Comparison of ENCODE assay signal across 14 cellular contexts in genomic region chr12:57227315-57228115, GRCh38. TPM values are rescaled to one million over a fixed set of nuclear protein-coding genes. Genes with fewer than 3 reads are reported as not detected.
DNase-seq lines count a peak whose midpoint lies in the region; ATAC-seq and TF ChIP-seq lines count a peak whose summit lies in the region.
"Had no signal": no experiment of that assay in that cellular context is flagged by ENCODE, and none has a peak within 500 bp of the region (broad histone marks: within the 10 kb centered on the region; RNA-seq: fewer than 3 reads in every experiment).

No MANE protein-coding gene starts in this region.

- TF ChIP-seq CTCF in 22Rv1 (IDR thresholded peaks at IDR 0.05) = no peak

- H3K4me1 ChIP-seq in ES-I3 (ENCODE audit: insufficient read depth, low read length) = peaks cover 20% of the 10 kb centered on the region; the same call in 1 of the 2 replicates
- H3K4me1 ChIP-seq in iPS-15b (ENCODE audit: control insufficient read depth, insufficient read depth, low read length) = peaks cover 15% of the 10 kb centered on the region

- H3K9me3 ChIP-seq in ES-I3 (ENCODE audit: control insufficient read depth, insufficient read depth, low read length) = no peaks in the 10 kb centered on the region
- H3K9me3 ChIP-seq in T-helper 17 cell (ENCODE audit: control insufficient read depth, low read length, poor library complexity, severe bottlenecking) = no peaks in the 10 kb centered on the region
- H3K9me3 ChIP-seq in iPS-15b (ENCODE audit: control insufficient read depth, insufficient read depth, low read length) = no peaks in the 10 kb centered on the region
- H3K9me3 ChIP-seq: Caco-2 had no signal

- peak overlapping the region; percentile 57 for H3K4me3 ChIP-seq in iPS-15b (ENCODE audit: low read depth, low read length)

- no peak for DNase-seq in T-helper 17 cell
- no peak for DNase-seq in RPMI8226
- DNase-seq in glomerular visceral epithelial cell (ENCODE audit: extremely low spot score) = no peak
- DNase-seq in RKO (ENCODE audit: low spot score) = no peak
- DNase-seq: activated CD4-positive, alpha-beta T cell treated with anti-CD3 and anti-CD28 coated beads, Interleukin-2, amount 50 U/mL, for 48 hours; Caco-2; midbrain; NCI-H1092 treated with DMSO at 0.1 percent for 48 hours; Right ventricle myocardium superior; stimulated activated CD4-positive, alpha-beta T cell treated with anti-CD3 and anti-CD28 coated beads, Interleukin-12 subunit alpha, Interleukin-12 subunit beta, amount 100 ng/mL, for 4 hours had no signal

- H3K36me3 Mint-ChIP-seq in T-helper 17 cell (ENCODE audit: low read depth) = peaks cover 11% of the 10 kb centered on the region

- H3K4me1 Mint-ChIP-seq in T-helper 17 cell = peaks cover 47% of the 10 kb centered on the region

- no peak for ATAC-seq in T-helper 17 cell
- no peak for ATAC-seq in GM18519 (IDR thresholded peaks at IDR 0.05; ENCODE audit: low FRiP score, unreplicated experiment)

- H3K27me3 Mint-ChIP-seq in T-helper 17 cell = peaks cover 37% of the 10 kb centered on the region

- H3K36me3 ChIP-seq in ES-I3 (ENCODE audit: insufficient read depth, low read length) = peaks cover 14% of the 10 kb centered on the region; the same call in 1 of the 2 replicates
- H3K36me3 ChIP-seq in iPS-15b (ENCODE audit: control insufficient read depth, insufficient read depth, low read length) = peaks cover 12% of the 10 kb centered on the region

- peak overlapping the region; percentile 36 for H3K4me3 Mint-ChIP-seq in T-helper 17 cell

- H3K9ac ChIP-seq in ES-I3 (ENCODE audit: low read depth, low read length) = peak overlapping the region; percentile 55; the same call in 1 of the 2 replicates
- H3K9ac ChIP-seq in iPS-15b (ENCODE audit: low read depth, low read length) = no peak overlapping the region

- peaks cover 62% of the 10 kb centered on the region for H3K27me3 ChIP-seq in iPS-15b (ENCODE audit: control insufficient read depth, insufficient read depth, low read length)

- H3K27ac Mint-ChIP-seq in T-helper 17 cell = no peak overlapping the region

- H3K27ac ChIP-seq in 22Rv1 = peak overlapping the region; percentile 100

RNA-seq across cellular contexts. Expression of gene SHMT2, which starts 2.0 kb away (rescaled TPM):
- 10 to 100 TPM; 28.8 to 36.9 TPM for total RNA-seq in T-helper 17 cell

RNA-seq across cellular contexts. Expression of gene NXPH4, which starts 10.9 kb away (rescaled TPM):
- total RNA-seq in T-helper 17 cell = not detected

RNA-seq across cellular contexts. Expression of gene STAC3, which starts 23.5 kb away (rescaled TPM):
- total RNA-seq in T-helper 17 cell = 1 to 10 TPM; 1.6 to 1.9 TPM
